Comparison of ENCODE assay signal across 1 cellular context in the genomic region with DNA sequence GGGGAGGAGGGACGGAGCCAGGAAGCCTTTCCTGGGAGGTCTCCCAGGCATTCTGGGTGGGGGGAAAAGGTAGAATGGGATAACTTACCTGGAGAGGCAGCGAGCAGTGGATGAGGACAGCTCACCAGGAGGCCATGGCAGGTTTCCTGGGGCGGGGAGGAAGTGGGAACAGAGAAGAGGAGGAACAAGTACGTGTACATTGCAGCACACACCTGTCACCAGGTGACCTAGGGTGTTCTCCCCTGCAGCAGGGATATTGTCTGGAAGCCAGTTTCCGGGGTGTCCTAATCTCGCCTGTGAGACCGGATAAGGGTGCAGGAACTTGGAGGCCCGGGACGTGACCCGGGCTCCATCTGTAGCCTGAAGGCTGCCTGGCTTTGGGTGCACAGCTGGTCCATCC.
TF ChIP-seq lines count a peak whose summit lies in the region.

A gene (minus strand): TSS at position 148 of the 400 bp plus-strand sequence.

TF ChIP-seq in HCT116, 20 proteins besides CTCF, POLR2A, EP300 and RAD21 (continued from another document):
- TF ChIP-seq, protein P1, sequence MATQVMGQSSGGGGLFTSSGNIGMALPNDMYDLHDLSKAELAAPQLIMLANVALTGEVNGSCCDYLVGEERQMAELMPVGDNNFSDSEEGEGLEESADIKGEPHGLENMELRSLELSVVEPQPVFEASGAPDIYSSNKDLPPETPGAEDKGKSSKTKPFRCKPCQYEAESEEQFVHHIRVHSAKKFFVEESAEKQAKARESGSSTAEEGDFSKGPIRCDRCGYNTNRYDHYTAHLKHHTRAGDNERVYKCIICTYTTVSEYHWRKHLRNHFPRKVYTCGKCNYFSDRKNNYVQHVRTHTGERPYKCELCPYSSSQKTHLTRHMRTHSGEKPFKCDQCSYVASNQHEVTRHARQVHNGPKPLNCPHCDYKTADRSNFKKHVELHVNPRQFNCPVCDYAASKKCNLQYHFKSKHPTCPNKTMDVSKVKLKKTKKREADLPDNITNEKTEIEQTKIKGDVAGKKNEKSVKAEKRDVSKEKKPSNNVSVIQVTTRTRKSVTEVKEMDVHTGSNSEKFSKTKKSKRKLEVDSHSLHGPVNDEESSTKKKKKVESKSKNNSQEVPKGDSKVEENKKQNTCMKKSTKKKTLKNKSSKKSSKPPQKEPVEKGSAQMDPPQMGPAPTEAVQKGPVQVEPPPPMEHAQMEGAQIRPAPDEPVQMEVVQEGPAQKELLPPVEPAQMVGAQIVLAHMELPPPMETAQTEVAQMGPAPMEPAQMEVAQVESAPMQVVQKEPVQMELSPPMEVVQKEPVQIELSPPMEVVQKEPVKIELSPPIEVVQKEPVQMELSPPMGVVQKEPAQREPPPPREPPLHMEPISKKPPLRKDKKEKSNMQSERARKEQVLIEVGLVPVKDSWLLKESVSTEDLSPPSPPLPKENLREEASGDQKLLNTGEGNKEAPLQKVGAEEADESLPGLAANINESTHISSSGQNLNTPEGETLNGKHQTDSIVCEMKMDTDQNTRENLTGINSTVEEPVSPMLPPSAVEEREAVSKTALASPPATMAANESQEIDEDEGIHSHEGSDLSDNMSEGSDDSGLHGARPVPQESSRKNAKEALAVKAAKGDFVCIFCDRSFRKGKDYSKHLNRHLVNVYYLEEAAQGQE (IDR thresholded peaks at IDR 0.05; ENCODE audit: low read depth): no peak
- TF ChIP-seq CEBPB (IDR thresholded peaks at IDR 0.05; ENCODE audit: low read depth) (no peak), EZH2 (IDR thresholded peaks at IDR 0.05) (no peak), CBX3 (IDR thresholded peaks at IDR 0.05; ENCODE audit: low read depth) (no peak)
- TF ChIP-seq, protein P2, sequence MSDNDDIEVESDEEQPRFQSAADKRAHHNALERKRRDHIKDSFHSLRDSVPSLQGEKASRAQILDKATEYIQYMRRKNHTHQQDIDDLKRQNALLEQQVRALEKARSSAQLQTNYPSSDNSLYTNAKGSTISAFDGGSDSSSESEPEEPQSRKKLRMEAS (IDR thresholded peaks at IDR 0.05): no peak
